In genomic region chr5:136432705-136433104, GRCh38 we compare ENCODE assay signal across 4 cellular contexts.
"Had no signal": no experiment of that assay in that cellular context is flagged by ENCODE, and none has a peak within 500 bp of the region (broad histone marks: within the 10 kb centered on the region; RNA-seq: fewer than 3 reads in every experiment).

No MANE protein-coding gene starts in this region.

- DNase-seq: GM23248, GOT3, H7, IMR-90 had no signal
